ENCODE assay signal across 20 cellular contexts in the genomic region with DNA sequence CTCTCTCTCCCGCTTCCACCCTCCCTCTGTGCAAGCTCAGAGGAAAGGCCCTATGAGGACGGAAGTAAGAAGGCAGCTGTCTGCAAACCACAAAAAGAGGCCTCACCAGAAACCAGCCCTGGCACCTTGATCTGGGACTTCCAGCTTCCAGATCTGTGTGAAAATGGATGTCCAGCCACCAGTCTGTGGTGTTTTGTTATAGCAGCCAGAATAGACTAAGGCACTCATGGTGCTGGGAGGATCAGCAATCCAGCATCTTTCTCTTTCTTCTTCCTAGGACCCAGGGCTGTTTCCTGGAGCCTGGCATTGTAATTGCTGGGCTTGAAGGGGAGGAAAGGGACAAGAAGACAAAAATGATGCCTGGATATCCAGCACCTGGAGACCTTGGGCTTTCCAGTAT.
A peak's percentile ranks its signal among the peaks of the same experiment; 100 is the strongest.
DNase-seq lines count a peak whose midpoint lies in the region; ATAC-seq, FAIRE-seq and TF ChIP-seq lines count a peak whose summit lies in the region.
"Had no signal": no experiment of that assay in that cellular context is flagged by ENCODE, and none has a peak within 500 bp of the region (broad histone marks: within the 10 kb centered on the region; RNA-seq: fewer than 3 reads in every experiment).

No MANE protein-coding gene starts in this region.

- in situ Hi-C loops in HepG2 (cut with HindIII; ENCODE audit: extremely low pct_ligation_motif_present, low pct_unique_long_range_greater_than_20kb): no loop called here

- WGBS in HepG2 (ENCODE audit: low lambda C conversion rate): 88% methylated on average over 2 of the region's 2 CpGs
- 86% methylated on average over 2 of the region's 2 CpGs for WGBS in right lobe of liver (ENCODE audit: insufficient coverage, low coverage, low lambda C conversion rate, missing lambda C conversion rate)

- TF ChIP-seq CTCF in HepG2 (CRISPR knock-in tag; IDR thresholded peaks at IDR 0.05): no peak
- no peak for TF ChIP-seq CTCF in right lobe of liver (IDR thresholded peaks at IDR 0.05)

- BruUV-seq in HepG2 (replicated peaks; lab: Mats Ljungman, UMichigan): no TSS peak

- no peaks in the 10 kb centered on the region for H3K36me3 Mint-ChIP-seq in stimulated activated effector memory CD8-positive, alpha-beta T cell treated with anti-CD3 and anti-CD28 coated beads, Interleukin-12 subunit alpha, Interleukin-12 subunit beta, amount 100 ng/mL, for 72 hours
- H3K36me3 Mint-ChIP-seq: CD8-positive, alpha-beta T cell had no signal

- TF ChIP-seq EP300 in HepG2 (IDR thresholded peaks at IDR 0.05; ENCODE audit: low read depth in 2 of 2, low read length in 2 of 2): no peak
- TF ChIP-seq EP300 in HepG2 (CRISPR knock-in tag; IDR thresholded peaks at IDR 0.05; ENCODE audit: borderline replicate concordance): no peak

- no peaks in the 10 kb centered on the region for H3K4me1 Mint-ChIP-seq in stimulated activated effector memory CD8-positive, alpha-beta T cell treated with anti-CD3 and anti-CD28 coated beads, Interleukin-12 subunit alpha, Interleukin-12 subunit beta, amount 100 ng/mL, for 72 hours
- H3K4me1 Mint-ChIP-seq: B cell had no signal

- H3K79me2 ChIP-seq in HepG2 (ENCODE audit: insufficient read depth, low read length): no peaks in the 10 kb centered on the region

- no peaks in the 10 kb centered on the region for H3K9me3 Mint-ChIP-seq in stimulated activated effector memory CD8-positive, alpha-beta T cell treated with anti-CD3 and anti-CD28 coated beads, Interleukin-12 subunit alpha, Interleukin-12 subunit beta, amount 100 ng/mL, for 72 hours
- H3K9me3 Mint-ChIP-seq: CD8-positive, alpha-beta T cell had no signal

- DNase-seq in HepG2 (ENCODE audit: low spot score) (no peak), right lobe of liver (no peak), UCSD-AML1 (lab: John Stamatoyannopoulos, UW; ENCODE audit: unreplicated experiment) (peak; percentile 9), NCI-H146 (lab: John Stamatoyannopoulos, UW) (no peak), GM19239 (ENCODE audit: insufficient read length, low spot score) (no peak)
- no peak for DNase-seq in stimulated activated effector memory CD8-positive, alpha-beta T cell treated with anti-CD3 and anti-CD28 coated beads, Interleukin-12 subunit alpha, Interleukin-12 subunit beta, amount 100 ng/mL, for 72 hours (ENCODE audit: low spot score in 2 of 2)
- DNase-seq: 8988T; Calu3; CD8-positive, alpha-beta T cell; DMS 273 treated with DMSO at 0.1 percent for 48 hours; DMS53 had no signal

- no peak overlapping the region for H3K27ac Mint-ChIP-seq in stimulated activated effector memory CD8-positive, alpha-beta T cell treated with anti-CD3 and anti-CD28 coated beads, Interleukin-12 subunit alpha, Interleukin-12 subunit beta, amount 100 ng/mL, for 72 hours
- H3K27ac Mint-ChIP-seq: B cell; CD8-positive, alpha-beta T cell had no signal

- no peak for ATAC-seq in HepG2
- no peak for ATAC-seq in right lobe of liver
- ATAC-seq in HG03432 (IDR thresholded peaks at IDR 0.05; ENCODE audit: unreplicated experiment): peak; percentile 48
- peak; percentile 36 for ATAC-seq in stimulated activated effector memory CD8-positive, alpha-beta T cell treated with anti-CD3 and anti-CD28 coated beads, Interleukin-12 subunit alpha, Interleukin-12 subunit beta, amount 100 ng/mL, for 72 hours
- ATAC-seq in GM18498 (IDR thresholded peaks at IDR 0.05; ENCODE audit: unreplicated experiment): no peak
- ATAC-seq: CD8-positive, alpha-beta T cell had no signal

- H3K4me2 ChIP-seq in HepG2 (ENCODE audit: low read depth, low read length): no peak overlapping the region
- H3K4me2 ChIP-seq: KMS-11 had no signal

- CTCF ChIA-PET in HepG2 (lab: Yijun Ruan, JAX; ENCODE audit: low intra/inter-chr PET ratio, low total read pairs): no interaction called here

- H3K4me1 ChIP-seq in HepG2 (ENCODE audit: insufficient read depth, low read length) (peaks cover 36% of the 10 kb centered on the region), right lobe of liver (no peaks in the 10 kb centered on the region)
- H3K4me1 ChIP-seq: HAP-1 had no signal

- H3K9me3 ChIP-seq in HepG2 (ENCODE audit: low read length) (no peaks in the 10 kb centered on the region), right lobe of liver (peaks cover 0 to 3% (median 0%) of the 10 kb centered on the region in 4 donors)
- H3K9me3 ChIP-seq: HAP-1 had no signal

- intact Hi-C loops in HepG2 (cut with micrococcal nuclease; ENCODE audit: unreplicated experiment) (no loop called here), right lobe of liver (cut with DNase I) (no loop called here)

- FAIRE-seq in HepG2 (lab: Jason Lieb, UNC) (no peak), GM19239 (lab: Jason Lieb, UNC) (no peak)
- FAIRE-seq: G401.6, GM12892, H1 had no signal

- H3K4me3 ChIP-seq in HepG2 (replicated peaks in 1 of 3; ENCODE audit: insufficient read depth in 1 of 3, low read depth in 2 of 3, low read length in 3 of 3): no peak overlapping the region
- H3K4me3 ChIP-seq in right lobe of liver: no peak overlapping the region
- H3K4me3 ChIP-seq: BLaER1 treated with 17β-estradiol and CSF1 and Interleukin-3, amounts not matched to agents 10 nM and 100 nM; HAP-1 had no signal

- H3K9ac ChIP-seq in HepG2 (ENCODE audit: insufficient read depth, low read depth, low read length): no peak overlapping the region
- H3K9ac ChIP-seq: BLaER1 treated with 17β-estradiol and CSF1 and Interleukin-3, amounts not matched to agents 10 nM and 100 nM; KMS-11 had no signal

- no peak for TF ChIP-seq POLR2A in HepG2 (IDR thresholded peaks at IDR 0.05; ENCODE audit: insufficient read depth in 1 of 2, low read depth in 2 of 2, low read length in 2 of 2)
- no peak for TF ChIP-seq POLR2A in right lobe of liver (IDR thresholded peaks at IDR 0.05)

- no peak overlapping the region for H3K27ac ChIP-seq in HepG2 (ENCODE audit: extremely low read length, insufficient read depth, low read length)
- no peak overlapping the region for H3K27ac ChIP-seq in right lobe of liver
- H3K27ac ChIP-seq: BLaER1 treated with 17β-estradiol and CSF1 and Interleukin-3, amounts not matched to agents 10 nM and 100 nM; KMS-11 had no signal

- H3K27me3 ChIP-seq in HepG2 (ENCODE audit: control insufficient read depth in 1 of 2, insufficient read depth in 2 of 2, low read length in 2 of 2) (no peaks in the 10 kb centered on the region), right lobe of liver (no peaks in the 10 kb centered on the region)
- H3K27me3 ChIP-seq: BLaER1 treated with 17β-estradiol and CSF1 and Interleukin-3, amounts not matched to agents 10 nM and 100 nM had no signal

- no peaks in the 10 kb centered on the region for H4K20me1 ChIP-seq in HepG2 (ENCODE audit: insufficient read depth, low read length)
- H4K20me1 ChIP-seq: BLaER1 treated with 17β-estradiol and CSF1 and Interleukin-3, amounts not matched to agents 10 nM and 100 nM had no signal

- POLR2A ChIA-PET in HepG2 (lab: Yijun Ruan, JAX): no interaction called here

- H3K4me3 Mint-ChIP-seq in stimulated activated effector memory CD8-positive, alpha-beta T cell treated with anti-CD3 and anti-CD28 coated beads, Interleukin-12 subunit alpha, Interleukin-12 subunit beta, amount 100 ng/mL, for 72 hours: no peak overlapping the region
- H3K4me3 Mint-ChIP-seq: B cell; CD8-positive, alpha-beta T cell had no signal

- no peak overlapping the region for H2AFZ ChIP-seq in HepG2 (ENCODE audit: low read length)

- TF ChIP-seq RAD21 in HepG2 (CRISPR knock-in tag; IDR thresholded peaks at IDR 0.05): no peak

- H3K36me3 ChIP-seq in HepG2 (replicated peaks in 1 of 2; ENCODE audit: control insufficient read depth in 1 of 2, insufficient read depth in 2 of 2, low read length in 2 of 2) (no peaks in the 10 kb centered on the region), right lobe of liver (no peaks in the 10 kb centered on the region)
- H3K36me3 ChIP-seq: BLaER1 treated with 17β-estradiol and CSF1 and Interleukin-3, amounts not matched to agents 10 nM and 100 nM; HAP-1 had no signal

TF ChIP-seq in HepG2, 621 proteins besides CTCF, POLR2A, EP300 and RAD21:
- TF ChIP-seq ZNF12 (CRISPR knock-in tag; IDR thresholded peaks at IDR 0.05) (peak; percentile 94), NFIC (IDR thresholded peaks at IDR 0.05; ENCODE audit: low read length) (no peak), SOX5 (CRISPR knock-in tag; IDR thresholded peaks at IDR 0.05; ENCODE audit: borderline replicate concordance) (no peak)

Comparison
In these comparisons a context has a peak if more than half of its experiments do, and no peak if none do; other contexts are left out.
1. ATAC-seq: peak in HG03432 (single experiment) and stimulated activated effector memory CD8-positive, alpha-beta T cell treated with anti-CD3 and anti-CD28 coated beads, Interleukin-12 subunit alpha, Interleukin-12 subunit beta, amount 100 ng/mL, for 72 hours (single experiment); none in HepG2 (single experiment), right lobe of liver (0 of 4) and GM18498 (single experiment).